Comparison of ENCODE assay signal across 8 cellular contexts in the genomic region with DNA sequence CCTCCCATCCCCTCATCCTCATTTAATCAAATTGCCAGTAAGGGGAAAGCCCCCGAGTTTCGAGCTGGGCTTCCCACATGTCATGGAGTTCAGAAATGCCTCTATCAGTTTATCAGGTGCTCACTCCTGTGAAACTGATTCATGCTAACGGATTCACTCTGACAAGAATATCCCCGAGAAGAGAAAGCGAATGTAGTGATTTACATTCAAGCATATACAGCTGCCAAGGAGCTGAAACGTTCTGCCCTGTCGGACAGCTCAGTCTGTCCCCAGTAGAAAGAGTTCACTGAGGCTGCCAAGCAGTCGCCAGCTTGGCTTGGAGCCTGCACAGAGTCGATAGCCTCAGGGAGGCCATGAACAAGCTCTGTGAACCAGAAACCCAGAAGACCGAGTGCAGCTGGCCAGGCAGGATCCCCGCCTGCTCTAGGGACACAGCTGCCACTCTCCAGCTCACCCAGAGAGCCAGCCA.
DNase-seq lines count a peak whose midpoint lies in the region; ATAC-seq and TF ChIP-seq lines count a peak whose summit lies in the region.

No MANE protein-coding gene starts in this region.

- dilution Hi-C loops in mammary epithelial cell (cut with HindIII; ENCODE audit: low sequenced_read_pairs): loop anchor here (25.0 kb wide), 1 partner anchor 200 kb away; no protein-coding TSS in a partner anchor

- POLR2A ChIA-PET in GM10248 (lab: Yijun Ruan, JAX): interaction anchor here (0.7 kb wide), 1 partner anchor 356 kb away, joined by 4 read pairs; no protein-coding TSS in a partner anchor

- peak overlapping the region; percentile 91 for H3K9ac ChIP-seq in mammary epithelial cell (ENCODE audit: insufficient read depth, low read length)

- H4K20me1 ChIP-seq in mammary epithelial cell (ENCODE audit: insufficient read depth, low read length): no peaks in the 10 kb centered on the region

- intact Hi-C loops in mammary epithelial cell (cut with micrococcal nuclease): loop anchor here (2.0 to 5.0 kb wide), 4 partner anchors 35 to 420 kb away; no protein-coding TSS in a partner anchor

- H2AFZ ChIP-seq in mammary epithelial cell (ENCODE audit: low read depth, low read length): peak overlapping the region; percentile 48

- peaks cover 10% of the 10 kb centered on the region for H3K79me2 ChIP-seq in mammary epithelial cell (ENCODE audit: insufficient read depth, low read length)

- H3K36me3 ChIP-seq in mammary epithelial cell (ENCODE audit: insufficient read depth, low read length): no peaks in the 10 kb centered on the region

- in situ Hi-C loops in mammary epithelial cell (cut with MboI; ENCODE audit: low sequenced_read_pairs in 2 of 2): no loop called here

- peak; percentile 81 for ATAC-seq in GM19463 (IDR thresholded peaks at IDR 0.05; ENCODE audit: unreplicated experiment)
- peak; percentile 80 for ATAC-seq in HG03432 (IDR thresholded peaks at IDR 0.05; ENCODE audit: unreplicated experiment)
- no peak for ATAC-seq in omental fat pad (ENCODE audit: low FRiP score)

- H3K4me3 ChIP-seq in mammary epithelial cell (replicated peaks in 1 of 3; ENCODE audit: insufficient read depth in 1 of 3, low read depth in 2 of 3, low read length in 3 of 3): peak overlapping the region in 2 of 3 experiments; percentile 0 to 35

- CTCF ChIA-PET in GM10248 (lab: Yijun Ruan, JAX) (interaction anchor here (0.6 to 2.3 kb wide), 8 partner anchors 13 to 428 kb away, joined by 3 to 10 read pairs (median 5); no protein-coding TSS in a partner anchor), mammary epithelial cell (lab: Charles Lee; ENCODE audit: low non-redundant PET) (no interaction called here)

- no peaks in the 10 kb centered on the region for H3K9me3 ChIP-seq in mammary epithelial cell (replicated peaks; ENCODE audit: insufficient read depth, low read length)

- H3K27ac ChIP-seq in mammary epithelial cell (ENCODE audit: insufficient read depth, low read depth, low read length): peak overlapping the region; percentile 95

- H3K27me3 ChIP-seq in mammary epithelial cell (ENCODE audit: insufficient read depth, low read length): no peaks in the 10 kb centered on the region

- WGBS in mammary epithelial cell (ENCODE audit: low coverage, missing lambda C conversion rate): 7% methylated on average over 11 of the region's 11 CpGs

- TF ChIP-seq CTCF in GM10248 (IDR thresholded peaks at IDR 0.05; ENCODE audit: control extremely low read depth, extremely low read depth, low read depth, missing control alignments) (no peak), mammary epithelial cell (conservative IDR thresholded peaks at IDR 0.05 in 1 of 2, IDR thresholded peaks at IDR 0.05 in 1 of 2; ENCODE audit: extremely low read depth in 1 of 2, insufficient read depth in 1 of 2, low read depth in 1 of 2, low read length in 2 of 2) (no peak), omental fat pad (IDR thresholded peaks at IDR 0.05) (no peak)

- peaks cover 34% of the 10 kb centered on the region for H3K4me1 ChIP-seq in mammary epithelial cell (ENCODE audit: insufficient read depth, low read length)

- no TSS peak for BruUV-seq in mammary epithelial cell (replicated peaks; lab: Mats Ljungman, UMichigan)

- H3K4me2 ChIP-seq in mammary epithelial cell (ENCODE audit: insufficient read depth, low read depth, low read length): peak overlapping the region; percentile 85

- peak; percentile 69 for DNase-seq in GM10248 (ENCODE audit: extremely low spot score)
- peak; percentile 91 for DNase-seq in mammary epithelial cell
- peak; percentile 92 for DNase-seq in putamen (ENCODE audit: low spot score)
- no peak for DNase-seq in activated CD4-positive, CD25-positive, alpha-beta regulatory T cell treated with anti-CD3 and anti-CD28 coated beads, Interleukin-2, amount 50 U/mL, for 72 hours
- DNase-seq in omental fat pad (ENCODE audit: low spot score): no peak
- no peak for DNase-seq in activated gamma-delta T cell (lab: John Stamatoyannopoulos, UW)

Comparison
In these comparisons a context has a peak if more than half of its experiments do, and no peak if none do; other contexts are left out.
1. DNase-seq: peak in GM10248 (single experiment), mammary epithelial cell (single experiment) and putamen (single experiment); none in activated CD4-positive, CD25-positive, alpha-beta regulatory T cell treated with anti-CD3 and anti-CD28 coated beads, Interleukin-2, amount 50 U/mL, for 72 hours (single experiment), omental fat pad (single experiment) and activated gamma-delta T cell (single experiment).